ENCODE assay signal across 13 cellular contexts in the genomic region with DNA sequence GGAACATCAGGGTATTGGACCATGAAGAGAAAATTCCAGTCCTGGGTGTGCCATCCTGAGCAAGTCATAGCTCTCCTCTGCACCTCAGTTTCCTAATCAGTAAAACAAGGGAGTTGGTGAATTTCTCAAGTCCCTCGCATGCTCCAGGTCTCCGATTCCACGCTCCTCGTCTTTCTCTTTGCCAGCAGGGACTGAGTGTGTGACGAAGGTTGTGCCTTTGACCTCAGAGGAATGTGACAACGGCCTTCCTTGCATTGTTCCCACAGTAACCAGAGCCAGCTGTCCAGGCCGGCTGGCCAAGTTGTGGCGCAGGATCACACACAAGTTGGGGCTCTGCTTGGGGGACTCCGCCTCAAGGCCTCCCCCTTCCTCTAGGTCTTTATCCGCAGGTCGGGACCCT.
DNase-seq lines count a peak whose midpoint lies in the region; ATAC-seq, FAIRE-seq and TF ChIP-seq lines count a peak whose summit lies in the region.
"Had no signal": no experiment of that assay in that cellular context is flagged by ENCODE, and none has a peak within 500 bp of the region (broad histone marks: within the 10 kb centered on the region; RNA-seq: fewer than 3 reads in every experiment).

No MANE protein-coding gene starts in this region.

- H3K4me1 ChIP-seq in GM23338 (ENCODE audit: insufficient read depth) = no peaks in the 10 kb centered on the region
- H3K4me1 ChIP-seq in H1 (replicated peaks in 1 of 4; ENCODE audit: control insufficient read depth in 3 of 4, insufficient read depth in 4 of 4, low read length in 3 of 4) = no peaks in the 10 kb centered on the region

- CTCF ChIA-PET in H1 (lab: Charles Lee; ENCODE audit: partially characterized antibody) = interaction anchor here (1.3 to 1.8 kb wide), 3 partner anchors 13 to 33 kb away, joined by 4 to 5 read pairs (median 5); no protein-coding TSS in a partner anchor

- no peak overlapping the region for H3K14ac ChIP-seq in H1 (ENCODE audit: insufficient read length)

- no peak overlapping the region for H2BK5ac ChIP-seq in H1 (ENCODE audit: low read depth, low read length)

- H2BK12ac ChIP-seq in H1 (ENCODE audit: low read depth, low read length) = no peak overlapping the region

- no peak overlapping the region for H4K91ac ChIP-seq in H1 (replicated peaks; ENCODE audit: insufficient read length, low read length)

- DNase-seq in GM23338 (ENCODE audit: low spot score) (peak; percentile 52), H1 (ENCODE audit: low read depth in 1 of 2, low spot score in 2 of 2) (no peak), iris pigment epithelial cell (ENCODE audit: low read depth) (peak; percentile 35), sciatic nerve (ENCODE audit: low spot score) (no peak), medulla oblongata (ENCODE audit: extremely low spot score) (no peak)
- no peak for DNase-seq in activated CD4-positive, alpha-beta T cell treated with anti-CD3 and anti-CD28 coated beads for 48 hours
- DNase-seq in stimulated activated CD4-positive, alpha-beta T cell treated with anti-CD3 and anti-CD28 coated beads, Interleukin-2, amount 100 ng/mL, for 24 hours = no peak
- DNase-seq: NCI-H345; stimulated activated CD4-positive, alpha-beta T cell treated with anti-CD3 and anti-CD28 coated beads, Interleukin-4, amount 100 ng/mL, for 1 hour had no signal

- H3K27me3 Mint-ChIP-seq in GM23338 (ENCODE audit: insufficient read depth, low read depth, poor library complexity) = no peaks in the 10 kb centered on the region

- no peak overlapping the region for H2BK20ac ChIP-seq in H1 (ENCODE audit: low read length)

- no peak for TF ChIP-seq EP300 in H1 (IDR thresholded peaks at IDR 0.05; ENCODE audit: borderline replicate concordance in 1 of 2, low read depth in 2 of 2, low read length in 2 of 2)

- H3K79me2 ChIP-seq in GM23338 (replicated peaks; ENCODE audit: insufficient read depth) (no peaks in the 10 kb centered on the region), H1 (ENCODE audit: control insufficient read depth in 1 of 2, insufficient read depth in 2 of 2, low read length in 2 of 2) (no peaks in the 10 kb centered on the region)

- H3K9me3 ChIP-seq in H1 (ENCODE audit: insufficient read depth in 2 of 2, low read depth in 1 of 2, low read length in 1 of 2) = no peaks in the 10 kb centered on the region

- no peaks in the 10 kb centered on the region for H3K9me3 Mint-ChIP-seq in GM23338
- H3K9me3 Mint-ChIP-seq: CD14-positive monocyte had no signal

- H3K4me1 Mint-ChIP-seq in GM23338 = peaks cover 1% of the 10 kb centered on the region; the same call in 2 of the 3 replicates

- H4K8ac ChIP-seq in H1 (ENCODE audit: extremely low read depth, insufficient read depth, low read length) = no peak overlapping the region

- H4K20me1 ChIP-seq in GM23338 (replicated peaks; ENCODE audit: insufficient read depth) (no peaks in the 10 kb centered on the region), H1 (replicated peaks in 1 of 2; ENCODE audit: control insufficient read depth in 1 of 2, insufficient read depth in 2 of 2, low read length in 2 of 2) (no peaks in the 10 kb centered on the region)

- no peak for TF ChIP-seq RAD21 in H1 (IDR thresholded peaks at IDR 0.05 in 1 of 2, conservative IDR thresholded peaks at IDR 0.05 in 1 of 2; ENCODE audit: low read depth in 2 of 2, low read length in 2 of 2)

- TF ChIP-seq POLR2A in H1 (IDR thresholded peaks at IDR 0.05; ENCODE audit: control extremely low read depth in 1 of 2, low read depth in 2 of 2, low read length in 2 of 2) = no peak

- intact Hi-C loops in sciatic nerve (cut with DNase I) = no loop called here

- H3K27ac ChIP-seq in GM23338 (ENCODE audit: low read depth) = no peak overlapping the region
- H3K27ac ChIP-seq in H1 (ENCODE audit: low read depth, low read length) = no peak overlapping the region
- H3K27ac ChIP-seq: VCaP had no signal

- no peak overlapping the region for H3K18ac ChIP-seq in H1 (ENCODE audit: extremely low read depth, low read length)

- H3K4ac ChIP-seq in H1 (replicated peaks; ENCODE audit: insufficient read length, low read depth, low read length) = no peak overlapping the region

- FAIRE-seq in H1 (lab: Jason Lieb, UNC) = no peak

- H3K4me3 ChIP-seq in GM23338 = no peak overlapping the region
- H3K4me3 ChIP-seq in H1 (ENCODE audit: extremely low read depth in 1 of 4, insufficient read depth in 2 of 4, low read depth in 3 of 4, low read length in 4 of 4) = no peak overlapping the region

- H3K4me2 ChIP-seq in GM23338 = no peak overlapping the region
- H3K4me2 ChIP-seq in H1 (ENCODE audit: insufficient read depth in 1 of 2, low read depth in 2 of 2, low read length in 2 of 2) = no peak overlapping the region

- no peaks in the 10 kb centered on the region for H3K36me3 Mint-ChIP-seq in GM23338 (ENCODE audit: low read depth)

- no peaks in the 10 kb centered on the region for H3F3A ChIP-seq in GM23338 (replicated peaks; ENCODE audit: low read depth)

- POLR2A ChIA-PET in H1 (lab: Charles Lee; ENCODE audit: partially characterized antibody) = no interaction called here

- H3K56ac ChIP-seq in H1 (replicated peaks; ENCODE audit: insufficient read length, low read depth, low read length) = no peak overlapping the region

- no peak overlapping the region for H3K4me3 Mint-ChIP-seq in GM23338
- H3K4me3 Mint-ChIP-seq: CD14-positive monocyte had no signal

- H3K23me2 ChIP-seq in H1 (ENCODE audit: low read depth, low read length) = no peaks in the 10 kb centered on the region

- H4K5ac ChIP-seq in H1 (ENCODE audit: insufficient read length, low read depth, low read length) = no peak overlapping the region

- TF ChIP-seq CTCF in GM23338 (conservative IDR thresholded peaks at IDR 0.05; ENCODE audit: low read depth in 2 of 2) (no peak), H1 (IDR thresholded peaks at IDR 0.05; ENCODE audit: control extremely low read depth in 1 of 3, insufficient read depth in 1 of 3, low read depth in 1 of 3, low read length in 3 of 3) (no peak)

- H3K23ac ChIP-seq in H1 (ENCODE audit: insufficient read length) = no peak overlapping the region

- H3K79me1 ChIP-seq in H1 (ENCODE audit: low read depth, low read length) = no peaks in the 10 kb centered on the region

- 76% methylated on average over 8 of the region's 11 CpGs; no CpG with 5 or more reads in 1 of the 2 experiments for WGBS in H1 (ENCODE audit: extremely low coverage in 1 of 2, insufficient coverage in 1 of 2, insufficient read length in 1 of 2, insufficient replicate concordance in 2 of 2, low coverage in 1 of 2, low lambda C conversion rate in 2 of 2, missing lambda C conversion rate in 1 of 2), 2 experiments

- no peaks in the 10 kb centered on the region for H3K9me2 ChIP-seq in GM23338 (ENCODE audit: insufficient read depth)

- H3K27me3 ChIP-seq in GM23338 (ENCODE audit: insufficient read depth) (no peaks in the 10 kb centered on the region), H1 (replicated peaks in 1 of 4; ENCODE audit: control insufficient read depth in 3 of 4, extremely low read depth in 1 of 4, insufficient read depth in 3 of 4, low read length in 3 of 4) (no peaks in the 10 kb centered on the region)

- H2AK5ac ChIP-seq in H1 (ENCODE audit: low read depth, low read length) = no peak overlapping the region

- no peaks in the 10 kb centered on the region for H3K36me3 ChIP-seq in GM23338 (ENCODE audit: insufficient read depth)
- H3K36me3 ChIP-seq in H1 (ENCODE audit: control insufficient read depth in 2 of 4, insufficient read depth in 4 of 4, low read length in 3 of 4) = no peaks in the 10 kb centered on the region

- H2AFZ ChIP-seq in GM23338 (no peak overlapping the region; the same call in 1 of the 2 replicates), H1 (ENCODE audit: low read length) (no peak overlapping the region)

- ATAC-seq in GM23338 = peak; percentile 58
- ATAC-seq in sciatic nerve = peak; percentile 51
- ATAC-seq in HG02885 (IDR thresholded peaks at IDR 0.05; ENCODE audit: poor library complexity, unreplicated experiment) = no peak
- ATAC-seq: HCT116 had no signal

- H2BK15ac ChIP-seq in H1 (ENCODE audit: low read length) = no peak overlapping the region

- no peak overlapping the region for H3K9ac ChIP-seq in H1 (replicated peaks in 1 of 4; ENCODE audit: extremely low read depth in 1 of 4, low read depth in 3 of 4, low read length in 3 of 4)

- no peak overlapping the region for H3K27ac Mint-ChIP-seq in GM23338

- no peak overlapping the region for H2BK120ac ChIP-seq in H1 (replicated peaks; ENCODE audit: low read depth, low read length)

TF ChIP-seq in GM23338, 12 proteins besides CTCF, POLR2A, EP300 and RAD21 (continues in another document):
- TF ChIP-seq, protein P1, sequence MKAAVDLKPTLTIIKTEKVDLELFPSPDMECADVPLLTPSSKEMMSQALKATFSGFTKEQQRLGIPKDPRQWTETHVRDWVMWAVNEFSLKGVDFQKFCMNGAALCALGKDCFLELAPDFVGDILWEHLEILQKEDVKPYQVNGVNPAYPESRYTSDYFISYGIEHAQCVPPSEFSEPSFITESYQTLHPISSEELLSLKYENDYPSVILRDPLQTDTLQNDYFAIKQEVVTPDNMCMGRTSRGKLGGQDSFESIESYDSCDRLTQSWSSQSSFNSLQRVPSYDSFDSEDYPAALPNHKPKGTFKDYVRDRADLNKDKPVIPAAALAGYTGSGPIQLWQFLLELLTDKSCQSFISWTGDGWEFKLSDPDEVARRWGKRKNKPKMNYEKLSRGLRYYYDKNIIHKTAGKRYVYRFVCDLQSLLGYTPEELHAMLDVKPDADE (IDR thresholded peaks at IDR 0.05) = no peak

TF ChIP-seq in H1, 55 proteins besides CTCF, POLR2A, EP300 and RAD21:
- TF ChIP-seq POU5F1 (IDR thresholded peaks at IDR 0.05; ENCODE audit: low read depth, low read length) (no peak), TEAD4 (IDR thresholded peaks at IDR 0.05; ENCODE audit: low read depth, low read length) (0 out of 2 replicates have a peak, but pooled peaks have one; percentile 19)

Comparison
In these comparisons a context has a peak if more than half of its experiments do, and no peak if none do; other contexts are left out.
1. DNase-seq: peak in GM23338 (single experiment) and iris pigment epithelial cell (single experiment); none in H1 (0 of 2), sciatic nerve (single experiment), activated CD4-positive, alpha-beta T cell treated with anti-CD3 and anti-CD28 coated beads for 48 hours (single experiment), medulla oblongata (single experiment) and stimulated activated CD4-positive, alpha-beta T cell treated with anti-CD3 and anti-CD28 coated beads, Interleukin-2, amount 100 ng/mL, for 24 hours (0 of 2).